In the genomic region with DNA sequence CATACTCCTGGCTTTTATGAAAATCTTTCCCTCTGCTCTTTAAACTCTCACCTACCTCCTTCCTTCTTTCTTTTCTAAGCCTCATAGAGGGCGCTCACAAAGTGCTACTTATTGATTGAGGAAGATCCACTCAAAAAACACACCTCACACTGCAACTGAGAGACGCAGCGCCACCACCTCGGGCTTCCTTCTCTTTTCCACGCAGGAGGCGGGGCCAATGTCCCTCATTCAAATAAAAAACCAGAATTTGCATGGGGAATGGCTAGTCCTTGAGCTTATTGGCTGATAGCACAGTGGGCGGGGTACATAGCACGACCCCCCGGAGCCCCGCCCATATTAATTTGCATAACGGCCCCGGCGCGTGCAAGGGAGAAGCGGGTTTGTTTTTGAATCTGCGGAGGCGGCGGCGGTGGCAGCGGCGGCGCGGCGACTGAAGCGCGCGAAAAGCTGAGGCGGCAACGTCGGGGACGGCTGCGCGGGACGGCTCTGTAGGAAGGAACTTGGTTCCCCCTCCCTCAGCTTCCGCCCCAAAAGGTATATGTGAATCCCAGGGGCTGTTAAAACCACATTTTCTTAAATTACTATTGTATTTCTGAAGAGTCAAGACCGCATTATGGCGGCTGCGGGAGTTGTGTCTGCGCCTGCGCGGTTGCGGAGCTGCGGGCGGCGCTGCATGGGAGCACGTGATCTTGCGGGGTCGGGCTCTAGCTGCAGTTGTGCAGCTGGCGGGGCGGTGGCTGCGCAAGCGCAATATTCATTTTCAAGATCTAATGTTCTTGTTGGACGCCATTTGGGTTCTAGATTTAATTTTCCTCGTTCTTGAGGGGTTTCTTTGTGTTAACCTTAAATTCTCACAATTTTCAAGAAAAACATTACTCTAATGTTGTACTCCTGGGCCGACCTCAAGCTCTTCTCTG, we compare ENCODE assay signal across 1 cellular context.
TF ChIP-seq lines count a peak whose summit lies in the region.

Gene ATF7IP, plus strand, starts transcription at position 389 of the 917 bp plus-strand sequence. CDS start 58,234 bp downstream, outside the sequence.

TF ChIP-seq in GM23338, 12 proteins besides CTCF, POLR2A, EP300 and RAD21 (continued from another document):
- TF ChIP-seq, protein P1, sequence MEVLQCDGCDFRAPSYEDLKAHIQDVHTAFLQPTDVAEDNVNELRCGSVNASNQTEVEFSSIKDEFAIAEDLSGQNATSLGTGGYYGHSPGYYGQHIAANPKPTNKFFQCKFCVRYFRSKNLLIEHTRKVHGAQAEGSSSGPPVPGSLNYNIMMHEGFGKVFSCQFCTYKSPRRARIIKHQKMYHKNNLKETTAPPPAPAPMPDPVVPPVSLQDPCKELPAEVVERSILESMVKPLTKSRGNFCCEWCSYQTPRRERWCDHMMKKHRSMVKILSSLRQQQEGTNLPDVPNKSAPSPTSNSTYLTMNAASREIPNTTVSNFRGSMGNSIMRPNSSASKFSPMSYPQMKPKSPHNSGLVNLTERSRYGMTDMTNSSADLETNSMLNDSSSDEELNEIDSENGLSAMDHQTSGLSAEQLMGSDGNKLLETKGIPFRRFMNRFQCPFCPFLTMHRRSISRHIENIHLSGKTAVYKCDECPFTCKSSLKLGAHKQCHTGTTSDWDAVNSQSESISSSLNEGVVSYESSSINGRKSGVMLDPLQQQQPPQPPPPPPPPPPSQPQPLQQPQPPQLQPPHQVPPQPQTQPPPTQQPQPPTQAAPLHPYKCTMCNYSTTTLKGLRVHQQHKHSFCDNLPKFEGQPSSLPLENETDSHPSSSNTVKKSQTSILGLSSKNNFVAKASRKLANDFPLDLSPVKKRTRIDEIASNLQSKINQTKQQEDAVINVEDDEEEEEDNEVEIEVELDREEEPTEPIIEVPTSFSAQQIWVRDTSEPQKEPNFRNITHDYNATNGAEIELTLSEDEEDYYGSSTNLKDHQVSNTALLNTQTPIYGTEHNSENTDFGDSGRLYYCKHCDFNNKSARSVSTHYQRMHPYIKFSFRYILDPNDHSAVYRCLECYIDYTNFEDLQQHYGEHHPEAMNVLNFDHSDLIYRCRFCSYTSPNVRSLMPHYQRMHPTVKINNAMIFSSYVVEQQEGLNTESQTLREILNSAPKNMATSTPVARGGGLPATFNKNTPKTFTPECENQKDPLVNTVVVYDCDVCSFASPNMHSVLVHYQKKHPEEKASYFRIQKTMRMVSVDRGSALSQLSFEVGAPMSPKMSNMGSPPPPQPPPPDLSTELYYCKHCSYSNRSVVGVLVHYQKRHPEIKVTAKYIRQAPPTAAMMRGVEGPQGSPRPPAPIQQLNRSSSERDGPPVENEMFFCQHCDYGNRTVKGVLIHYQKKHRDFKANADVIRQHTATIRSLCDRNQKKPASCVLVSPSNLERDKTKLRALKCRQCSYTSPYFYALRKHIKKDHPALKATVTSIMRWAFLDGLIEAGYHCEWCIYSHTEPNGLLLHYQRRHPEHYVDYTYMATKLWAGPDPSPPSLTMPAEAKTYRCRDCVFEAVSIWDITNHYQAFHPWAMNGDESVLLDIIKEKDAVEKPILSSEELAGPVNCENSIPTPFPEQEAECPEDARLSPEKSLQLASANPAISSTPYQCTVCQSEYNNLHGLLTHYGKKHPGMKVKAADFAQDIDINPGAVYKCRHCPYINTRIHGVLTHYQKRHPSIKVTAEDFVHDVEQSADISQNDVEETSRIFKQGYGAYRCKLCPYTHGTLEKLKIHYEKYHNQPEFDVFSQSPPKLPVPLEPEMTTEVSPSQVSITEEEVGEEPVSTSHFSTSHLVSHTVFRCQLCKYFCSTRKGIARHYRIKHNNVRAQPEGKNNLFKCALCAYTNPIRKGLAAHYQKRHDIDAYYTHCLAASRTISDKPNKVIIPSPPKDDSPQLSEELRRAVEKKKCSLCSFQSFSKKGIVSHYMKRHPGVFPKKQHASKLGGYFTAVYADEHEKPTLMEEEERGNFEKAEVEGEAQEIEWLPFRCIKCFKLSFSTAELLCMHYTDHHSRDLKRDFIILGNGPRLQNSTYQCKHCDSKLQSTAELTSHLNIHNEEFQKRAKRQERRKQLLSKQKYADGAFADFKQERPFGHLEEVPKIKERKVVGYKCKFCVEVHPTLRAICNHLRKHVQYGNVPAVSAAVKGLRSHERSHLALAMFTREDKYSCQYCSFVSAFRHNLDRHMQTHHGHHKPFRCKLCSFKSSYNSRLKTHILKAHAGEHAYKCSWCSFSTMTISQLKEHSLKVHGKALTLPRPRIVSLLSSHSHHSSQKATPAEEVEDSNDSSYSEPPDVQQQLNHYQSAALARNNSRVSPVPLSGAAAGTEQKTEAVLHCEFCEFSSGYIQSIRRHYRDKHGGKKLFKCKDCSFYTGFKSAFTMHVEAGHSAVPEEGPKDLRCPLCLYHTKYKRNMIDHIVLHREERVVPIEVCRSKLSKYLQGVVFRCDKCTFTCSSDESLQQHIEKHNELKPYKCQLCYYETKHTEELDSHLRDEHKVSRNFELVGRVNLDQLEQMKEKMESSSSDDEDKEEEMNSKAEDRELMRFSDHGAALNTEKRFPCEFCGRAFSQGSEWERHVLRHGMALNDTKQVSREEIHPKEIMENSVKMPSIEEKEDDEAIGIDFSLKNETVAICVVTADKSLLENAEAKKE (CRISPR knock-in tag; IDR thresholded peaks at IDR 0.05): no peak
- TF ChIP-seq JUNB (IDR thresholded peaks at IDR 0.05; ENCODE audit: unreplicated experiment): no peak
TF ChIP-seq in GM23338: peak in this region for 2.
